In genomic region chr6:152943260-152943897, GRCh38 we compare ENCODE assay signal across 1 cellular context.
A peak's percentile ranks its signal among the peaks of the same experiment; 100 is the strongest.
TF ChIP-seq lines count a peak whose summit lies in the region.

No MANE protein-coding gene starts in this region.

TF ChIP-seq in H1, 55 proteins besides CTCF, POLR2A, EP300 and RAD21:
- TF ChIP-seq KDM5A (IDR thresholded peaks at IDR 0.05; ENCODE audit: low read length) (no peak), BCL11A (IDR thresholded peaks at IDR 0.05; ENCODE audit: low read depth in 2 of 2, low read length in 2 of 2) (no peak), CEBPB (IDR thresholded peaks at IDR 0.05; ENCODE audit: low read depth, low read length) (0 out of 2 replicates have a peak, but pooled peaks have one; percentile 7)
